ENCODE assay signal across 10 cellular contexts in the genomic region with DNA sequence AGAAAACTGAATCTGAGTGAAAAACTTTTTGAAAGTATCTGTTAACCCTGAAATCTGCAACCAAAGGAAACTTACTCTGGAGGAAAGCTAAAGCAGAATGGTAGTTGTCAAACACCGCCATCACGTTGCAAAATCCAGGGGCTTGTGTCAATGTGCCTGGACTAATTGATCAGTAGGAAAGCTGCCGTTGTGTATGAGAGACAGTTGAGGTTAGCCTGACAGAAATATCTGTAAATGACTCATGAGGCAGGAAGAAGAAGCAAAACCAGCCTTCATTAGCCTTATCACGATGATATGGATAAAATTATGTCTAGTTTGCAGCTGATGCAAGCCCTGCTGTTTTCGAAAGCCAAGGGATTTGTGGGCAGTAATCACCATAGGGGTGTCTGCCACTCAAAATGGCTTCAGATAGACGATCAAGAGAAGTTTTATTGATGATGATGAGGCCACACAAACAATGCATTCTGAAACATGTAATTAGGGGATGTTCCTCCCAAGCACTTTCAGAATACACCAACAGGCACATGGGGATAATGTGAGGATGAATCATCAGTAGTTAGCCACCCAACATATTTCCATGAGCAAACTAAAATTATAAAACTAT. TPM values are rescaled to one million over a fixed set of nuclear protein-coding genes. Genes with fewer than 3 reads are reported as not detected.
DNase-seq lines count a peak whose midpoint lies in the region; ATAC-seq and TF ChIP-seq lines count a peak whose summit lies in the region.
"Had no signal": no experiment of that assay in that cellular context is flagged by ENCODE, and none has a peak within 500 bp of the region (broad histone marks: within the 10 kb centered on the region; RNA-seq: fewer than 3 reads in every experiment).

No MANE protein-coding gene starts in this region.

- no peak overlapping the region for H3K4me3 Mint-ChIP-seq in chondrocyte (ENCODE audit: unreplicated experiment)

- H3K4me1 Mint-ChIP-seq in chondrocyte (ENCODE audit: low read depth), result peaks cover 60% of the 10 kb centered on the region

- no peaks in the 10 kb centered on the region for H3K27me3 Mint-ChIP-seq in chondrocyte (ENCODE audit: low read depth)

- H3K27ac ChIP-seq in skin epidermis, result peak overlapping the region in 18 of 21 experiments; percentile 34 to 88 (median 61)
- H3K27ac ChIP-seq: left ventricle myocardium inferior, thyroid gland had no signal

- peak overlapping the region; percentile 43 for H3K27ac Mint-ChIP-seq in chondrocyte (ENCODE audit: unreplicated experiment)

- H3K9me3 Mint-ChIP-seq in chondrocyte (ENCODE audit: low read depth), result no peaks in the 10 kb centered on the region

- ATAC-seq in GM18861 (IDR thresholded peaks at IDR 0.05; ENCODE audit: unreplicated experiment) (no peak), HG02759 (IDR thresholded peaks at IDR 0.05; ENCODE audit: unreplicated experiment) (no peak), HG03139 (IDR thresholded peaks at IDR 0.05; ENCODE audit: unreplicated experiment) (no peak)

- TF ChIP-seq CTCF in GM13977 (IDR thresholded peaks at IDR 0.05; ENCODE audit: extremely low read depth, insufficient read depth, missing control alignments), result no peak
- TF ChIP-seq CTCF in chondrocyte (IDR thresholded peaks at IDR 0.05), result no peak

- in situ Hi-C loops in GM13977 (cut with MboI; ENCODE audit: low pct_unique_long_range_greater_than_20kb, low sequenced_read_pairs, unreplicated experiment), result loop anchor here (10.0 kb wide), 1 partner anchor 137 kb away; no protein-coding TSS in a partner anchor

- H3K4me3 ChIP-seq in skin epidermis, result no peak overlapping the region
- H3K4me3 ChIP-seq: left ventricle myocardium inferior, thyroid gland had no signal

- DNase-seq in GM13977 (ENCODE audit: low spot score), result peak; percentile 39
- no peak for DNase-seq in chondrocyte (ENCODE audit: low spot score)
- DNase-seq in iPS-NIHi7 (ENCODE audit: extremely low spot score), result no peak
- DNase-seq: left ventricle myocardium inferior, thyroid gland had no signal

- H3K36me3 Mint-ChIP-seq in chondrocyte (ENCODE audit: low read depth), result no peaks in the 10 kb centered on the region

TF ChIP-seq in PFSK-1, 5 proteins besides CTCF, POLR2A, EP300 and RAD21:
- TF ChIP-seq, protein P1, sequence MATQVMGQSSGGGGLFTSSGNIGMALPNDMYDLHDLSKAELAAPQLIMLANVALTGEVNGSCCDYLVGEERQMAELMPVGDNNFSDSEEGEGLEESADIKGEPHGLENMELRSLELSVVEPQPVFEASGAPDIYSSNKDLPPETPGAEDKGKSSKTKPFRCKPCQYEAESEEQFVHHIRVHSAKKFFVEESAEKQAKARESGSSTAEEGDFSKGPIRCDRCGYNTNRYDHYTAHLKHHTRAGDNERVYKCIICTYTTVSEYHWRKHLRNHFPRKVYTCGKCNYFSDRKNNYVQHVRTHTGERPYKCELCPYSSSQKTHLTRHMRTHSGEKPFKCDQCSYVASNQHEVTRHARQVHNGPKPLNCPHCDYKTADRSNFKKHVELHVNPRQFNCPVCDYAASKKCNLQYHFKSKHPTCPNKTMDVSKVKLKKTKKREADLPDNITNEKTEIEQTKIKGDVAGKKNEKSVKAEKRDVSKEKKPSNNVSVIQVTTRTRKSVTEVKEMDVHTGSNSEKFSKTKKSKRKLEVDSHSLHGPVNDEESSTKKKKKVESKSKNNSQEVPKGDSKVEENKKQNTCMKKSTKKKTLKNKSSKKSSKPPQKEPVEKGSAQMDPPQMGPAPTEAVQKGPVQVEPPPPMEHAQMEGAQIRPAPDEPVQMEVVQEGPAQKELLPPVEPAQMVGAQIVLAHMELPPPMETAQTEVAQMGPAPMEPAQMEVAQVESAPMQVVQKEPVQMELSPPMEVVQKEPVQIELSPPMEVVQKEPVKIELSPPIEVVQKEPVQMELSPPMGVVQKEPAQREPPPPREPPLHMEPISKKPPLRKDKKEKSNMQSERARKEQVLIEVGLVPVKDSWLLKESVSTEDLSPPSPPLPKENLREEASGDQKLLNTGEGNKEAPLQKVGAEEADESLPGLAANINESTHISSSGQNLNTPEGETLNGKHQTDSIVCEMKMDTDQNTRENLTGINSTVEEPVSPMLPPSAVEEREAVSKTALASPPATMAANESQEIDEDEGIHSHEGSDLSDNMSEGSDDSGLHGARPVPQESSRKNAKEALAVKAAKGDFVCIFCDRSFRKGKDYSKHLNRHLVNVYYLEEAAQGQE (IDR thresholded peaks at IDR 0.05; ENCODE audit: insufficient read depth in 1 of 2, low read depth in 2 of 2, low read length in 2 of 2), result no peak
- TF ChIP-seq SIN3A (IDR thresholded peaks at IDR 0.05; ENCODE audit: borderline replicate concordance, insufficient read depth, low read length), result peak; percentile 52; the same call in 1 of the 2 replicates
TF ChIP-seq in PFSK-1: peak in this region for 1.

RNA-seq across cellular contexts. Expression of a gene that starts 8.9 kb away (rescaled TPM):
- polyA plus RNA-seq in PFSK-1 (2012; ENCODE audit: insufficient read length, low read depth), result not detected
- not detected in 3 replicates for total RNA-seq in chondrocyte
- total RNA-seq: left ventricle myocardium inferior, thyroid gland had no signal
